ENCODE assay signal across 15 cellular contexts in the genomic region with DNA sequence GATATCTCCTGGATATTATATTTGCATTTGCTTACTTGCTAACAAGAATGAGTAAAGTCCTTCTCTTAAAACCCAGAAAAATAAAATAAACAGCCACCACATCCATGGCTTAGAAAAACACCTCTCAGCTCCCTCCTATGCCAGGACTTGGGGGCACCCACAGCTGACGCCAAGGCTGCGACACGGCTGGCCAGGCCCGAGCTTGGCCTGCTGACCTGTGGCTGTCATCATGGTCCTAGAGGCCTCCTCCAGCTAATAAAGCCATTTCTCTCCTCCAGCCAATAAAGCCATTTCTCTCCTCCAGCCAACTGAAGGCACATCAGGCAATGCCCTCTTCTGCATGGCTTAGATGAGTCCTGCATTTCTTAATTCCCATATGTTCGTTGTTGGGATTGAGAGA. TPM values are rescaled to one million over a fixed set of nuclear protein-coding genes. Genes with fewer than 3 reads are reported as not detected.
DNase-seq lines count a peak whose midpoint lies in the region; ATAC-seq and TF ChIP-seq lines count a peak whose summit lies in the region.
"Had no signal": no experiment of that assay in that cellular context is flagged by ENCODE, and none has a peak within 500 bp of the region (broad histone marks: within the 10 kb centered on the region; RNA-seq: fewer than 3 reads in every experiment).

No MANE protein-coding gene starts in this region.

- TF ChIP-seq CTCF in natural killer cell (IDR thresholded peaks at IDR 0.05) (no peak), nephron progenitor cell (IDR thresholded peaks at IDR 0.05) (no peak), vagina (IDR thresholded peaks at IDR 0.05) (no peak), upper lobe of right lung (IDR thresholded peaks at IDR 0.05) (no peak), GM10266 (IDR thresholded peaks at IDR 0.05; ENCODE audit: control insufficient read depth, insufficient read depth, low read depth, missing control alignments) (no peak)

- H3K4me3 ChIP-seq in vagina (no peak overlapping the region), upper lobe of right lung (no peak overlapping the region)
- H3K4me3 ChIP-seq: right atrium auricular region had no signal

- H3K27me3 ChIP-seq in vagina (no peaks in the 10 kb centered on the region), upper lobe of right lung (no peaks in the 10 kb centered on the region)
- H3K27me3 ChIP-seq: right atrium auricular region had no signal

- H3K4me3 Mint-ChIP-seq in natural killer cell = no peak overlapping the region
- no peak overlapping the region for H3K4me3 Mint-ChIP-seq in natural killer cell treated with Interleukin-12 subunit alpha and Interleukin-12 subunit beta and Interleukin-15 and Interleukin-18, amount 100 ng/mL, for 72 hours
- no peak overlapping the region for H3K4me3 Mint-ChIP-seq in nephron progenitor cell
- H3K4me3 Mint-ChIP-seq: stimulated activated naive CD8-positive, alpha-beta T cell treated with anti-CD3 and anti-CD28 coated beads, Interleukin-15, Interleukin-2, amounts not matched to agents 100 ng/mL and 50 ng/mL, for 24 hours had no signal

- H3K27ac ChIP-seq in cingulate gyrus (ENCODE audit: low read depth, low read length) (peak overlapping the region; percentile 89), vagina (peak overlapping the region; percentile 54), upper lobe of right lung (no peak overlapping the region)
- H3K27ac ChIP-seq: right atrium auricular region had no signal

- DNase-seq in natural killer cell (no peak), nephron progenitor cell (no peak), vagina (ENCODE audit: extremely low spot score in 2 of 2) (no peak), upper lobe of right lung (no peak), GM10266 (ENCODE audit: extremely low spot score) (no peak)
- no peak for DNase-seq in natural killer cell treated with Interleukin-12 subunit alpha and Interleukin-12 subunit beta and Interleukin-15 and Interleukin-18, amount 100 ng/mL, for 72 hours (ENCODE audit: low spot score)
- DNase-seq: COR-L47, kidney, NCI-H1048, NCI-H2081 treated with DMSO at 0.1 percent for 48 hours had no signal

- H3K4me1 ChIP-seq in vagina (peaks cover 10% of the 10 kb centered on the region), upper lobe of right lung (no peaks in the 10 kb centered on the region)

- intact Hi-C loops in natural killer cell (cut with micrococcal nuclease) (loop anchor here (1.0 kb wide), 1 partner anchor 22 kb away; no protein-coding TSS in a partner anchor), vagina (cut with DNase I) (no loop called here), upper lobe of right lung (cut with DNase I) (no loop called here)

- H3K27ac Mint-ChIP-seq in natural killer cell = peak overlapping the region; percentile 76 to 87
- H3K27ac Mint-ChIP-seq in natural killer cell treated with Interleukin-12 subunit alpha and Interleukin-12 subunit beta and Interleukin-15 and Interleukin-18, amount 100 ng/mL, for 72 hours = peak overlapping the region in 1 of 2 donors; percentile 88
- peak overlapping the region; percentile 75 for H3K27ac Mint-ChIP-seq in nephron progenitor cell
- H3K27ac Mint-ChIP-seq: stimulated activated naive CD8-positive, alpha-beta T cell treated with anti-CD3 and anti-CD28 coated beads, Interleukin-15, Interleukin-2, amounts not matched to agents 100 ng/mL and 50 ng/mL, for 24 hours had no signal

- H3K4me1 Mint-ChIP-seq in natural killer cell (peaks cover 34 to 45% of the 10 kb centered on the region in 2 donors), nephron progenitor cell (peaks cover 39% of the 10 kb centered on the region)
- peaks cover 25 to 33% of the 10 kb centered on the region in 2 donors for H3K4me1 Mint-ChIP-seq in natural killer cell treated with Interleukin-12 subunit alpha and Interleukin-12 subunit beta and Interleukin-15 and Interleukin-18, amount 100 ng/mL, for 72 hours (ENCODE audit: low read depth in 2 of 2)

- ATAC-seq in natural killer cell = no peak
- no peak for ATAC-seq in natural killer cell treated with Interleukin-12 subunit alpha and Interleukin-12 subunit beta and Interleukin-15 and Interleukin-18, amount 100 ng/mL, for 72 hours
- ATAC-seq in upper lobe of right lung = no peak
- no peak for ATAC-seq in GM18868 (IDR thresholded peaks at IDR 0.05; ENCODE audit: unreplicated experiment)

- H3K9me3 Mint-ChIP-seq in natural killer cell (no peaks in the 10 kb centered on the region), nephron progenitor cell (no peaks in the 10 kb centered on the region)
- no peaks in the 10 kb centered on the region for H3K9me3 Mint-ChIP-seq in natural killer cell treated with Interleukin-12 subunit alpha and Interleukin-12 subunit beta and Interleukin-15 and Interleukin-18, amount 100 ng/mL, for 72 hours

- no peaks in the 10 kb centered on the region for H3K27me3 Mint-ChIP-seq in natural killer cell (ENCODE audit: low read depth in 2 of 2)
- H3K27me3 Mint-ChIP-seq in natural killer cell treated with Interleukin-12 subunit alpha and Interleukin-12 subunit beta and Interleukin-15 and Interleukin-18, amount 100 ng/mL, for 72 hours = no peaks in the 10 kb centered on the region
- H3K27me3 Mint-ChIP-seq in nephron progenitor cell (ENCODE audit: low read depth, poor library complexity) = peaks cover 4% of the 10 kb centered on the region
- H3K27me3 Mint-ChIP-seq: stimulated activated naive CD8-positive, alpha-beta T cell treated with anti-CD3 and anti-CD28 coated beads, Interleukin-15, Interleukin-2, amounts not matched to agents 100 ng/mL and 50 ng/mL, for 24 hours; T-cell had no signal

- no peak for TF ChIP-seq POLR2A in vagina (IDR thresholded peaks at IDR 0.05)

- H3K36me3 ChIP-seq in vagina (no peaks in the 10 kb centered on the region), upper lobe of right lung (no peaks in the 10 kb centered on the region)
- H3K36me3 ChIP-seq: right atrium auricular region had no signal

- H3K36me3 Mint-ChIP-seq in natural killer cell = no peaks in the 10 kb centered on the region
- peaks cover 7% of the 10 kb centered on the region for H3K36me3 Mint-ChIP-seq in natural killer cell treated with Interleukin-12 subunit alpha and Interleukin-12 subunit beta and Interleukin-15 and Interleukin-18, amount 100 ng/mL, for 72 hours
- H3K36me3 Mint-ChIP-seq in nephron progenitor cell (ENCODE audit: low read depth) = peaks cover 5% of the 10 kb centered on the region

- H3K9me3 ChIP-seq in vagina (peaks cover 5% of the 10 kb centered on the region), upper lobe of right lung (peaks cover 3% of the 10 kb centered on the region)

RNA-seq across cellular contexts. Expression of a gene that starts 20.9 kb away (rescaled TPM):
- 10 to 100 TPM; 33.1 to 52.6 (median 47.5) TPM for total RNA-seq in natural killer cell
- total RNA-seq in natural killer cell treated with Interleukin-12 subunit alpha and Interleukin-12 subunit beta and Interleukin-15 and Interleukin-18, amount 100 ng/mL, for 72 hours = 10 to 100 TPM; 44.8 to 50.8 TPM
- total RNA-seq in vagina = 14.2 TPM
- 22.1 TPM for total RNA-seq in upper lobe of right lung

RNA-seq across cellular contexts. Expression of a gene that starts 28.9 kb away (rescaled TPM):
- total RNA-seq in natural killer cell (10 to 100 TPM; 53.0 to 81.8 (median 53.8) TPM), vagina (37.1 TPM), upper lobe of right lung (17.3 TPM)
- total RNA-seq in natural killer cell treated with Interleukin-12 subunit alpha and Interleukin-12 subunit beta and Interleukin-15 and Interleukin-18, amount 100 ng/mL, for 72 hours = 10 to 100 TPM; 15.6 to 17.7 TPM
